In genomic region chr15:74482661-74483060, GRCh38 we compare ENCODE assay signal across 14 cellular contexts. TPM values are rescaled to one million over a fixed set of nuclear protein-coding genes. Genes with fewer than 3 reads are reported as not detected.
DNase-seq lines count a peak whose midpoint lies in the region; ATAC-seq and TF ChIP-seq lines count a peak whose summit lies in the region.
"Had no signal": no experiment of that assay in that cellular context is flagged by ENCODE, and none has a peak within 500 bp of the region (broad histone marks: within the 10 kb centered on the region; RNA-seq: fewer than 3 reads in every experiment).

No MANE protein-coding gene starts in this region.

- no peak for ATAC-seq in HG03159 (IDR thresholded peaks at IDR 0.05; ENCODE audit: unreplicated experiment)
- no peak for ATAC-seq in GM19397 (IDR thresholded peaks at IDR 0.05; ENCODE audit: unreplicated experiment)
- ATAC-seq: activated naive CD8-positive, alpha-beta T cell treated with anti-CD3 and anti-CD28 coated beads, Interleukin-2, amount 50 U/mL, for 24 hours had no signal

- no peaks in the 10 kb centered on the region for H3F3A ChIP-seq in Loucy (ENCODE audit: low read depth)

- H3K9me2 ChIP-seq in Loucy (replicated peaks; ENCODE audit: low read depth, low read length), result no peaks in the 10 kb centered on the region

- peak; percentile 63 for TF ChIP-seq CTCF in Loucy (conservative IDR thresholded peaks at IDR 0.05; ENCODE audit: low read length)
- TF ChIP-seq CTCF in astrocyte of the cerebellum (IDR thresholded peaks at IDR 0.05; ENCODE audit: low read depth, low read length, missing control alignments), result peak; percentile 31
- TF ChIP-seq CTCF in kidney epithelial cell (IDR thresholded peaks at IDR 0.05; ENCODE audit: insufficient read depth, low read length, poor library complexity, severe bottlenecking), result peak; percentile 11

- H4K20me1 ChIP-seq in Loucy (ENCODE audit: insufficient read depth, low read length, poor library complexity, severe bottlenecking), result no peaks in the 10 kb centered on the region

- no peak overlapping the region for H3K9ac ChIP-seq in Loucy (ENCODE audit: low read depth, low read length, poor library complexity, severe bottlenecking)

- H3K4me2 ChIP-seq in Loucy (ENCODE audit: low read depth, low read length, poor library complexity, severe bottlenecking), result peak overlapping the region; percentile 17

- in situ Hi-C loops in astrocyte of the cerebellum (cut with HindIII; ENCODE audit: low sequenced_read_pairs), result no loop called here

- DNase-seq in ELF-1 (ENCODE audit: low read depth, low spot score) (peak; percentile 42), astrocyte of the cerebellum (ENCODE audit: low read depth) (no peak), kidney epithelial cell (ENCODE audit: low read depth) (no peak), middle frontal gyrus (ENCODE audit: extremely low spot score, low spot score) (no peak), NOMO-1 treated with dmso at 0.1 percent for 144 hours (lab: John Stamatoyannopoulos, UW; ENCODE audit: unreplicated experiment) (no peak)
- DNase-seq: activated naive CD8-positive, alpha-beta T cell treated with anti-CD3 and anti-CD28 coated beads, Interleukin-2, amount 50 U/mL, for 24 hours; hippocampal formation; NCI-H1930; occipital lobe; spleen had no signal

- H3K36me3 ChIP-seq in Loucy (ENCODE audit: insufficient read depth, low read length) (no peaks in the 10 kb centered on the region), kidney epithelial cell (ENCODE audit: control insufficient read depth, insufficient read depth, low read length) (no peaks in the 10 kb centered on the region)

- no peaks in the 10 kb centered on the region for H3K9me3 ChIP-seq in Loucy (ENCODE audit: insufficient read depth, low read depth, low read length)
- H3K9me3 ChIP-seq: spleen, tibial nerve had no signal

- H3K4me3 ChIP-seq in Loucy (ENCODE audit: low read length, poor library complexity, severe bottlenecking) (no peak overlapping the region), astrocyte of the cerebellum (ENCODE audit: low read depth, low read length) (no peak overlapping the region), kidney epithelial cell (ENCODE audit: low read depth, low read length) (no peak overlapping the region)
- H3K4me3 ChIP-seq: spleen, tibial nerve had no signal

- H3K79me2 ChIP-seq in Loucy (ENCODE audit: insufficient read depth, low read length), result peaks cover 2% of the 10 kb centered on the region; the same call in 1 of the 2 replicates

- no peak overlapping the region for H2AFZ ChIP-seq in Loucy (ENCODE audit: low read length)

- H3K27me3 ChIP-seq in Loucy (ENCODE audit: insufficient read depth, low read length, poor library complexity, severe bottlenecking) (no peaks in the 10 kb centered on the region), kidney epithelial cell (ENCODE audit: control insufficient read depth, insufficient read depth, low read length) (no peaks in the 10 kb centered on the region)
- H3K27me3 ChIP-seq: spleen, tibial nerve had no signal

- H3K4me1 ChIP-seq in Loucy (ENCODE audit: insufficient read depth, low read length, poor library complexity, severe bottlenecking), result peaks cover 6% of the 10 kb centered on the region
- H3K4me1 ChIP-seq: spleen, tibial nerve had no signal

RNA-seq across cellular contexts. Expression of gene UBL7, which starts 21.7 kb away (rescaled TPM):
- total RNA-seq in kidney epithelial cell, result 65.2 and 70.4 TPM in 2 replicates

RNA-seq across cellular contexts. Expression of gene SEMA7A, which starts 48.9 kb away (rescaled TPM):
- 289 and 322 TPM in 2 replicates for total RNA-seq in kidney epithelial cell

RNA-seq across cellular contexts. Expression of gene ARID3B, which starts 58.4 kb away (rescaled TPM):
- 13.1 and 13.4 TPM in 2 replicates for total RNA-seq in kidney epithelial cell

Comparison
In these comparisons a context has a peak if more than half of its experiments do, and no peak if none do; other contexts are left out.
1. CTCF ChIP-seq: peak in every context shown above with its lines; median percentile 63 in Loucy; 31 in astrocyte of the cerebellum; 11 in kidney epithelial cell.